Comparison of ENCODE assay signal across 21 cellular contexts in genomic region chr11:19352072-19352735, GRCh38.
DNase-seq lines count a peak whose midpoint lies in the region; ATAC-seq and TF ChIP-seq lines count a peak whose summit lies in the region.
"Had no signal": no experiment of that assay in that cellular context is flagged by ENCODE, and none has a peak within 500 bp of the region (broad histone marks: within the 10 kb centered on the region; RNA-seq: fewer than 3 reads in every experiment).

No MANE protein-coding gene starts in this region.

- H3K36me3 Mint-ChIP-seq in endodermal cell (ENCODE audit: low read depth): no peaks in the 10 kb centered on the region

- no peak overlapping the region for H3K4me3 Mint-ChIP-seq in endodermal cell
- H3K4me3 Mint-ChIP-seq: CD4-positive, alpha-beta T cell; GM23338 had no signal

- H3K9me3 ChIP-seq in endodermal cell (ENCODE audit: control insufficient read depth, low read length) (no peaks in the 10 kb centered on the region), gastroesophageal sphincter (no peaks in the 10 kb centered on the region)
- H3K9me3 ChIP-seq: BLaER1, Caco-2, HAP-1 had no signal

- no peaks in the 10 kb centered on the region for H3K4me1 Mint-ChIP-seq in endodermal cell
- H3K4me1 Mint-ChIP-seq: GM23338 had no signal

- no peaks in the 10 kb centered on the region for H3K9me3 Mint-ChIP-seq in endodermal cell
- H3K9me3 Mint-ChIP-seq: CD4-positive, alpha-beta T cell; GM23338 had no signal

- no peak for TF ChIP-seq EP300 in gastroesophageal sphincter (IDR thresholded peaks at IDR 0.05)

- H3K4me3 ChIP-seq in endodermal cell (ENCODE audit: low read length) (no peak overlapping the region), gastroesophageal sphincter (no peak overlapping the region)
- H3K4me3 ChIP-seq: BLaER1, GM23338, HAP-1 had no signal

- peaks cover 60% of the 10 kb centered on the region for H3K27me3 ChIP-seq in endodermal cell (ENCODE audit: control insufficient read depth, insufficient read depth, low read length, poor library complexity, severe bottlenecking)
- H3K27me3 ChIP-seq in gastroesophageal sphincter: peaks cover 73% of the 10 kb centered on the region
- H3K27me3 ChIP-seq: BLaER1 had no signal

- 92 to 100% methylated on average over 3 to 5 of the region's 5 CpGs for WGBS in endodermal cell (ENCODE audit: insufficient coverage in 1 of 2, insufficient read length in 1 of 2), 2 experiments
- WGBS in gastroesophageal sphincter (ENCODE audit: low coverage in 1 of 2), 2 donors: 69 to 89% methylated on average over 5 of the region's 5 CpGs

- H3K27ac Mint-ChIP-seq in endodermal cell: no peak overlapping the region
- H3K27ac Mint-ChIP-seq: CD4-positive, alpha-beta T cell; GM23338 had no signal

- H3K9ac ChIP-seq in endodermal cell (ENCODE audit: extremely low read depth, low read length, poor library complexity, severe bottlenecking): no peak overlapping the region
- H3K9ac ChIP-seq: BLaER1 had no signal

- H3K4me1 ChIP-seq in endodermal cell (ENCODE audit: control insufficient read depth, insufficient read depth, low read length) (no peaks in the 10 kb centered on the region), gastroesophageal sphincter (no peaks in the 10 kb centered on the region)
- H3K4me1 ChIP-seq: HAP-1 had no signal

- H3K36me3 ChIP-seq in endodermal cell (ENCODE audit: control insufficient read depth, insufficient read depth, low read length) (no peaks in the 10 kb centered on the region), gastroesophageal sphincter (no peaks in the 10 kb centered on the region)
- H3K36me3 ChIP-seq: BLaER1, HAP-1 had no signal

- TF ChIP-seq POLR2A in gastroesophageal sphincter (IDR thresholded peaks at IDR 0.05): no peak

- DNase-seq in NCI-H1694 (lab: John Stamatoyannopoulos, UW) (peak; percentile 81), NCI-H524 treated with DMSO at 0.1 percent for 48 hours (lab: John Stamatoyannopoulos, UW) (peak; percentile 22), endodermal cell (no peak), SIG-M5 treated with dmso at 0.1 percent for 504 hours (lab: John Stamatoyannopoulos, UW; ENCODE audit: unreplicated experiment) (no peak), pons (ENCODE audit: low spot score) (no peak)
- DNase-seq: ACHN; Caco-2; CD4-positive, alpha-beta T cell; DMS153; IMR-90; MV-4-11; NCI-H187 treated with DMSO at 0.1 percent for 48 hours; NCI-H2107; NCI-H2227 treated with DMSO at 0.1 percent for 48 hours; NCI-H526; OCI-M1 had no signal

- H3K27ac ChIP-seq in endodermal cell (ENCODE audit: low read depth, low read length): peak overlapping the region; percentile 61
- no peak overlapping the region for H3K27ac ChIP-seq in gastroesophageal sphincter
- H3K27ac ChIP-seq: BLaER1 had no signal

- ATAC-seq in gastroesophageal sphincter: no peak
- no peak for ATAC-seq in HG03280 (IDR thresholded peaks at IDR 0.05; ENCODE audit: unreplicated experiment)
- ATAC-seq: GM23338 had no signal

- TF ChIP-seq CTCF in endodermal cell (conservative IDR thresholded peaks at IDR 0.05) (no peak), gastroesophageal sphincter (IDR thresholded peaks at IDR 0.05) (no peak)

- H3K27me3 Mint-ChIP-seq in endodermal cell (ENCODE audit: insufficient read depth): peaks cover 37% of the 10 kb centered on the region

Comparison
In these comparisons a context has a peak if more than half of its experiments do, and no peak if none do; other contexts are left out.
1. DNase-seq: peak in NCI-H1694 (single experiment) and NCI-H524 treated with DMSO at 0.1 percent for 48 hours (single experiment); none in endodermal cell (single experiment), SIG-M5 treated with dmso at 0.1 percent for 504 hours (single experiment) and pons (single experiment).